In the genomic region with DNA sequence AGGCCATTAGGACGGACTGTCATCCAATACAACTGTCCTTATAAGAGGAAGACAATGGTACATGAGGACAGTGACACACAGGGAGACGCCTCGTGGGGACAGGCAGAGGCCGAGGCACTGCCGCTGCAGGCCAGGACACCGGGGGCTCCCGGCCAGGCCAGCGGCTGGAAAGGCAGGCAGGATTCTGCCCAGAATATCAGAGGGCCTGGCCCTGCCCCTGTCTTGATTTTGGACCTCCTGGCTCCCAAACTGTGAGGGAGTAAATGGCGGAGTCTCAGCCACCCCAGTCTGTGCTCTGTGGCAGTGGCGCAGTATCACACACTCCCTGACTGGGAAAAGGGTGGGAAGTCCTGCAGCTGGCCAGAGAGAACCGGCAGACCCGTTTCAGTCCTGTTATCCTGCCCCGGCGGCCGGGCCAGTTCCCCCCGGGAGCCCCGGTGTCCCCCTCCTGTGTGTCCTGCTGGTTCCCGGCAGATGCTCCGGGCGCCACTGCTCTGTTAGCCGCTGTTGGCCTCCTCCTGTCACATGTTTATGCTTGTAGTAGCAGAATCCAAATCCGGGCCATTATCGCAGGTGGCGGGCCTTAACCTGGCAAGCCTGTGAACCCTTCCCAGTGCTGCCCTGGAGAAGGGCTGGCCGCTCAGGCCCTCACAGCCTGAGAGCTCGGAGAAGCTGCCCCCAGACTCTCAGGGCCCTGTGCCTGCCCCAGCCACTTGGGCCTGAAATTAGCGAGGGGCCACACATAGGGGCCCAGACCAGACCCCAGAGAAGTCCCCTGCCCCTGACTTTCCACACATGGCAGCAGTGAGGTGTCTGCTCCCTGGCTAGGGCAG, we compare ENCODE assay signal across 23 cellular contexts. TPM values are rescaled to one million over a fixed set of nuclear protein-coding genes. Genes with fewer than 3 reads are reported as not detected.
DNase-seq lines count a peak whose midpoint lies in the region; ATAC-seq, FAIRE-seq and TF ChIP-seq lines count a peak whose summit lies in the region.
"Had no signal": no experiment of that assay in that cellular context is flagged by ENCODE, and none has a peak within 500 bp of the region (broad histone marks: within the 10 kb centered on the region; RNA-seq: fewer than 3 reads in every experiment).

No MANE protein-coding gene starts in this region.

- peak overlapping the region; percentile 8 for H2AFZ ChIP-seq in osteoblast (ENCODE audit: low read length)
- H2AFZ ChIP-seq: PC-9 had no signal

- FAIRE-seq in RCC 7860 (lab: Jason Lieb, UNC) = no peak
- FAIRE-seq: A204.1 had no signal

- no peaks in the 10 kb centered on the region for H3K79me2 ChIP-seq in osteoblast (ENCODE audit: insufficient read depth, low read length)

- H3K4me2 ChIP-seq in osteoblast (ENCODE audit: insufficient read depth, low read length) = no peak overlapping the region
- H3K4me2 ChIP-seq: PC-9 had no signal

- H3K4me1 ChIP-seq in esophagus (ENCODE audit: control insufficient read depth in 2 of 2, insufficient read depth in 2 of 2, low read length in 1 of 2) (peaks cover 0 to 44% of the 10 kb centered on the region in 2 donors), osteoblast (ENCODE audit: insufficient read depth, low read length) (peaks cover 9% of the 10 kb centered on the region)

- peaks cover 3% of the 10 kb centered on the region for H3K27me3 Mint-ChIP-seq in activated T-cell treated with anti-CD3 and anti-CD28 coated beads, Interleukin-2, amount 50 U/mL, for 4 hours (ENCODE audit: low read depth)
- peaks cover 2% of the 10 kb centered on the region for H3K27me3 Mint-ChIP-seq in T-helper 2 cell treated with Interferon-gamma antibody and Interleukin-4, amounts not matched to agents 5 μg/mL and 100 μg/mL, for 36 hours (ENCODE audit: low read depth)

- H3K9me3 Mint-ChIP-seq in activated T-cell treated with anti-CD3 and anti-CD28 coated beads, Interleukin-2, amount 50 U/mL, for 4 hours = no peaks in the 10 kb centered on the region
- H3K9me3 Mint-ChIP-seq in T-helper 2 cell treated with Interferon-gamma antibody and Interleukin-4, amounts not matched to agents 5 μg/mL and 100 μg/mL, for 36 hours = no peaks in the 10 kb centered on the region
- H3K9me3 Mint-ChIP-seq: activated CD4-positive, alpha-beta T cell treated with anti-CD3 and anti-CD28 coated beads, Interleukin-2, amount 10 ng/mL, durations not matched to agents 24 days and 14 days; endodermal cell; stimulated activated naive CD8-positive, alpha-beta T cell treated with anti-CD3 and anti-CD28 coated beads, Interleukin-15, amount 100 ng/mL, for 72 hours had no signal

- no peak for TF ChIP-seq CTCF in osteoblast (IDR thresholded peaks at IDR 0.05; ENCODE audit: extremely low read depth, low read depth, low read length)

- no peaks in the 10 kb centered on the region for H4K20me1 ChIP-seq in osteoblast (ENCODE audit: insufficient read depth, low read length)

- no peak overlapping the region for H3K27ac Mint-ChIP-seq in T-helper 2 cell treated with Interferon-gamma antibody and Interleukin-4, amounts not matched to agents 5 μg/mL and 100 μg/mL, for 36 hours
- H3K27ac Mint-ChIP-seq: B cell, endodermal cell had no signal

- peaks cover 11% of the 10 kb centered on the region for H3K4me1 Mint-ChIP-seq in activated T-cell treated with anti-CD3 and anti-CD28 coated beads, Interleukin-2, amount 50 U/mL, for 4 hours (ENCODE audit: low read depth)
- H3K4me1 Mint-ChIP-seq in T-helper 2 cell treated with Interferon-gamma antibody and Interleukin-4, amounts not matched to agents 5 μg/mL and 100 μg/mL, for 36 hours (ENCODE audit: low read depth) = peaks cover 19% of the 10 kb centered on the region
- H3K4me1 Mint-ChIP-seq: endodermal cell had no signal

- no peaks in the 10 kb centered on the region for H3K36me3 Mint-ChIP-seq in activated T-cell treated with anti-CD3 and anti-CD28 coated beads, Interleukin-2, amount 50 U/mL, for 4 hours (ENCODE audit: insufficient read depth)
- H3K36me3 Mint-ChIP-seq in T-helper 2 cell treated with Interferon-gamma antibody and Interleukin-4, amounts not matched to agents 5 μg/mL and 100 μg/mL, for 36 hours (ENCODE audit: low read depth) = no peaks in the 10 kb centered on the region

- no peak overlapping the region for H3K4me3 Mint-ChIP-seq in activated T-cell treated with anti-CD3 and anti-CD28 coated beads, Interleukin-2, amount 50 U/mL, for 4 hours
- H3K4me3 Mint-ChIP-seq in T-helper 2 cell treated with Interferon-gamma antibody and Interleukin-4, amounts not matched to agents 5 μg/mL and 100 μg/mL, for 36 hours = no peak overlapping the region
- H3K4me3 Mint-ChIP-seq: activated CD4-positive, alpha-beta T cell treated with anti-CD3 and anti-CD28 coated beads, Interleukin-2, amount 10 ng/mL, durations not matched to agents 24 days and 14 days; B cell; endodermal cell; stimulated activated naive CD8-positive, alpha-beta T cell treated with anti-CD3 and anti-CD28 coated beads, Interleukin-15, amount 100 ng/mL, for 72 hours; T-helper 17 cell had no signal

- no peaks in the 10 kb centered on the region for H3K9me3 ChIP-seq in esophagus (ENCODE audit: control insufficient read depth in 2 of 2, insufficient read depth in 1 of 2, low read depth in 1 of 2, low read length in 1 of 2)
- H3K9me3 ChIP-seq in osteoblast (ENCODE audit: low read depth, low read length) = no peaks in the 10 kb centered on the region
- H3K9me3 ChIP-seq: transverse colon had no signal

- peak overlapping the region; percentile 87 to 90 for H3K27ac ChIP-seq in esophagus (ENCODE audit: low read depth in 2 of 2, low read length in 1 of 2)
- H3K27ac ChIP-seq in osteoblast (ENCODE audit: low read depth, low read length) = no peak overlapping the region
- H3K27ac ChIP-seq: brain microvascular endothelial cell, PC-9, transverse colon had no signal

- DNase-seq in activated T-cell treated with anti-CD3 and anti-CD28 coated beads, Interleukin-2, amount 50 U/mL, for 48 hours = peak; percentile 13
- no peak for DNase-seq in activated T-cell treated with anti-CD3 and anti-CD28 coated beads, Interleukin-2, amount 50 U/mL, for 4 hours
- DNase-seq in osteoblast (ENCODE audit: insufficient read length, low spot score, missing footprints) = peak; percentile 56
- peak; percentile 45 for DNase-seq in ureter (ENCODE audit: low spot score)
- no peak for DNase-seq in T-helper 2 cell treated with Interferon-gamma antibody and Interleukin-4, amounts not matched to agents 5 μg/mL and 100 μg/mL, for 36 hours (ENCODE audit: low spot score)
- DNase-seq in RCC 7860 (ENCODE audit: low spot score) = no peak
- DNase-seq: activated CD4-positive, alpha-beta T cell treated with anti-CD3 and anti-CD28 coated beads, Interleukin-2, amount 10 ng/mL, durations not matched to agents 24 days and 14 days; activated gamma-delta T cell; brain microvascular endothelial cell; endodermal cell; NCI-H1105 treated with DMSO at 0.1 percent for 48 hours; NCI-H2107; NCI-H446 treated with DMSO at 0.1 percent for 48 hours; stimulated activated CD4-positive, alpha-beta T cell treated with anti-CD3 and anti-CD28 coated beads, Interleukin-12 subunit alpha, Interleukin-12 subunit beta, amount 100 ng/mL, for 4 hours; T-helper 17 cell; transverse colon had no signal

- H3K27me3 ChIP-seq in esophagus (ENCODE audit: control insufficient read depth in 1 of 2, insufficient read depth in 2 of 2, low read length in 2 of 2) = no peaks in the 10 kb centered on the region
- no peaks in the 10 kb centered on the region for H3K27me3 ChIP-seq in osteoblast (ENCODE audit: insufficient read depth, low read length)
- H3K27me3 ChIP-seq: brain microvascular endothelial cell, transverse colon had no signal

- no peak for ATAC-seq in activated T-cell treated with anti-CD3 and anti-CD28 coated beads, Interleukin-2, amount 50 U/mL, for 4 hours
- ATAC-seq in GM18868 (IDR thresholded peaks at IDR 0.05; ENCODE audit: unreplicated experiment) = no peak
- ATAC-seq: stimulated activated naive CD8-positive, alpha-beta T cell treated with anti-CD3 and anti-CD28 coated beads, Interleukin-15, amount 100 ng/mL, for 72 hours; T-helper 17 cell had no signal

- H3K4me3 ChIP-seq in esophagus (ENCODE audit: low read depth in 1 of 2, low read length in 2 of 2) (no peak overlapping the region), osteoblast (ENCODE audit: insufficient read depth, low read length) (no peak overlapping the region)
- H3K4me3 ChIP-seq: lung, PC-9, transverse colon had no signal

- H3K36me3 ChIP-seq in esophagus (ENCODE audit: control insufficient read depth in 2 of 2, insufficient read depth in 2 of 2, low read length in 1 of 2) (no peaks in the 10 kb centered on the region), osteoblast (ENCODE audit: insufficient read depth, low read length) (no peaks in the 10 kb centered on the region)
- H3K36me3 ChIP-seq: brain microvascular endothelial cell, transverse colon had no signal

- 75% methylated on average over 27 of the region's 27 CpGs for WGBS in esophagus, 2 donors

RNA-seq across cellular contexts. Expression of gene TAF1B, which starts 31.4 kb away (rescaled TPM):
- total RNA-seq in activated T-cell treated with anti-CD3 and anti-CD28 coated beads, Interleukin-2, amount 50 U/mL, for 4 hours = 10 to 100 TPM; 23.3 to 29.6 (median 26.4) TPM
- 1 to 10 TPM; 5.7 to 7.9 TPM for polyA plus RNA-seq in esophagus
- total RNA-seq in osteoblast = 36.5 and 41.3 TPM in 2 replicates
- total RNA-seq in ureter = 41.1 TPM

Comparison
In these comparisons a context has a peak if more than half of its experiments do, and no peak if none do; other contexts are left out.
1. DNase-seq: peak in activated T-cell treated with anti-CD3 and anti-CD28 coated beads, Interleukin-2, amount 50 U/mL, for 48 hours (2 of 2), osteoblast (single experiment) and ureter (single experiment); none in activated T-cell treated with anti-CD3 and anti-CD28 coated beads, Interleukin-2, amount 50 U/mL, for 4 hours (single experiment), T-helper 2 cell treated with Interferon-gamma antibody and Interleukin-4, amounts not matched to agents 5 μg/mL and 100 μg/mL, for 36 hours (single experiment) and RCC 7860 (single experiment).